Comparison of ENCODE assay signal across 12 cellular contexts in the genomic region with DNA sequence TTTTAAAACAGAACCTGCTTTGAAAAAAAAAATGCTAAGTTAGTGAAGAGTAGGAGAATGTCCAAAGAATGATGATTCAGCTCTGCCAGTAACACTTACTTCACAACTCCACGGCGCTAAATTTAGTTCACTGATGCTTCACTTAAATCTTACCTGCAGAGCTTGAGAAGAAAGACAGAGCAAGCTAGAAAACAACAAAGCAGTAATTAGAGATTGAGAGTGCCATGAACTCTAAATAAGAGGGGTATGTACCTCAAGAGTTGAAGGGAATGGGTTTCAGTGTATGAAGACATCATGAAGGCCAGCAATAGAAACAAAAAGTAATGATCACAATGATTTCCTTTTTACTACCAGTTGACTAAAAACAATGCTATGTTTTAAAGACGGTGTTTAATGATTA. TPM values are rescaled to one million over a fixed set of nuclear protein-coding genes. Genes with fewer than 3 reads are reported as not detected.
DNase-seq lines count a peak whose midpoint lies in the region; ATAC-seq and TF ChIP-seq lines count a peak whose summit lies in the region.
"Had no signal": no experiment of that assay in that cellular context is flagged by ENCODE, and none has a peak within 500 bp of the region (broad histone marks: within the 10 kb centered on the region; RNA-seq: fewer than 3 reads in every experiment).

No MANE protein-coding gene starts in this region.

- H3K27me3 ChIP-seq in cardiac muscle cell (no peaks in the 10 kb centered on the region), A673 (replicated peaks; ENCODE audit: insufficient read depth, low read depth, low read length, poor library complexity) (no peaks in the 10 kb centered on the region)

- CTCF ChIA-PET in A673 (lab: Charles Lee) = no interaction called here

- no peak for TF ChIP-seq CTCF in cardiac muscle cell (IDR thresholded peaks at IDR 0.05; ENCODE audit: low read depth, low read length)
- TF ChIP-seq CTCF in A673 (conservative IDR thresholded peaks at IDR 0.05; ENCODE audit: low read depth, low read length) = no peak

- H3K4me1 ChIP-seq in cardiac muscle cell (ENCODE audit: low read depth) = peaks cover 14% of the 10 kb centered on the region
- H3K4me1 ChIP-seq in A673 (ENCODE audit: insufficient read depth, low read length, poor library complexity, severe bottlenecking) = no peaks in the 10 kb centered on the region

- H3K27ac ChIP-seq in cardiac muscle cell = peak overlapping the region; percentile 70
- H3K27ac ChIP-seq in A673 (ENCODE audit: low read depth, low read length, poor library complexity, severe bottlenecking) = no peak overlapping the region
- H3K27ac ChIP-seq: C4-2B had no signal

- POLR2A ChIA-PET in A673 (lab: Charles Lee; ENCODE audit: low non-redundant PET) = no interaction called here

- ATAC-seq in Right ventricle myocardium inferior (no peak), HG02981 (IDR thresholded peaks at IDR 0.05; ENCODE audit: unreplicated experiment) (peak; percentile 62)

- H3K4me3 ChIP-seq in cardiac muscle cell (no peak overlapping the region), A673 (ENCODE audit: low read depth, low read length, poor library complexity, severe bottlenecking) (no peak overlapping the region)

- H3K36me3 ChIP-seq in cardiac muscle cell = peaks cover 15% of the 10 kb centered on the region
- H3K36me3 ChIP-seq in A673 (ENCODE audit: insufficient read depth, low read length, poor library complexity, severe bottlenecking) = peaks cover 44% of the 10 kb centered on the region

- DNase-seq in cardiac muscle cell (ENCODE audit: low read depth in 1 of 2, low spot score in 1 of 2) (peak; percentile 2 to 40), Right ventricle myocardium inferior (ENCODE audit: missing footprints) (no peak), astrocyte of the hippocampus (ENCODE audit: low read depth, low spot score) (peak; percentile 48), A673 (ENCODE audit: low spot score) (no peak), GDM1 (lab: John Stamatoyannopoulos, UW) (no peak), COLO668 (lab: John Stamatoyannopoulos, UW; ENCODE audit: unreplicated experiment) (no peak), amniotic stem cell (lab: John Stamatoyannopoulos, UW) (no peak)
- DNase-seq: activated CD4-positive, alpha-beta T cell treated with anti-CD3 and anti-CD28 coated beads for 4 hours; effector memory CD4-positive, alpha-beta T cell; NCI-H446 had no signal

- intact Hi-C loops in Right ventricle myocardium inferior (cut with DNase I) (no loop called here), A673 (cut with micrococcal nuclease; ENCODE audit: unreplicated experiment) (no loop called here)

- BruUV-seq in A673 (replicated peaks; lab: Mats Ljungman, UMichigan) = no TSS peak

- H3K9me3 ChIP-seq in cardiac muscle cell (ENCODE audit: low read depth) (no peaks in the 10 kb centered on the region), A673 (ENCODE audit: low read depth, low read length, poor library complexity, severe bottlenecking) (no peaks in the 10 kb centered on the region)

RNA-seq across cellular contexts. Expression of gene EPRS1, which starts 32.8 kb away (rescaled TPM):
- total RNA-seq in cardiac muscle cell (39.1 and 47.8 TPM in 2 replicates), Right ventricle myocardium inferior (60.1 TPM), A673 (2021) (138 and 139 TPM in 2 replicates)
- polyA plus RNA-seq in cardiac muscle cell = 54.0 and 75.8 TPM in 2 replicates

Comparison
In these comparisons a context has a peak if more than half of its experiments do, and no peak if none do; other contexts are left out.
1. DNase-seq: peak in cardiac muscle cell (2 of 2) and astrocyte of the hippocampus (single experiment); none in Right ventricle myocardium inferior (single experiment), A673 (single experiment), GDM1 (single experiment), COLO668 (single experiment) and amniotic stem cell (single experiment).